In genomic region chr2:84247532-84247931, GRCh38 we compare ENCODE assay signal across 16 cellular contexts.
A peak's percentile ranks its signal among the peaks of the same experiment; 100 is the strongest.
DNase-seq lines count a peak whose midpoint lies in the region; ATAC-seq, FAIRE-seq and TF ChIP-seq lines count a peak whose summit lies in the region.
"Had no signal": no experiment of that assay in that cellular context is flagged by ENCODE, and none has a peak within 500 bp of the region (broad histone marks: within the 10 kb centered on the region; RNA-seq: fewer than 3 reads in every experiment).

No MANE protein-coding gene starts in this region.

- no peak overlapping the region for H3K4me3 Mint-ChIP-seq in T-helper 17 cell

- no peaks in the 10 kb centered on the region for H4K20me1 ChIP-seq in PC-3 (ENCODE audit: low read length)
- H4K20me1 ChIP-seq: BLaER1 treated with 17β-estradiol and CSF1 and Interleukin-3, amounts not matched to agents 10 nM and 100 nM had no signal

- no peak overlapping the region for H3K27ac Mint-ChIP-seq in T-helper 17 cell

- no peak overlapping the region for H2AFZ ChIP-seq in PC-3 (ENCODE audit: low read length)

- in situ Hi-C loops in Caki2 (cut with HindIII; ENCODE audit: low pct_unique_long_range_greater_than_20kb, low sequenced_read_pairs) = no loop called here

- CTCF ChIA-PET in PC-3 (lab: Charles Lee) = no interaction called here

- peaks cover 28% of the 10 kb centered on the region for H3K27me3 ChIP-seq in PC-3 (ENCODE audit: low read length)
- H3K27me3 ChIP-seq in bronchial epithelial cell (ENCODE audit: control insufficient read depth, insufficient read depth, low read length) = no peaks in the 10 kb centered on the region
- H3K27me3 ChIP-seq: BLaER1 treated with 17β-estradiol and CSF1 and Interleukin-3, amounts not matched to agents 10 nM and 100 nM had no signal

- WGBS in lower leg skin, 2 donors = 40 to 48% methylated on average over 3 of the region's 3 CpGs

- no peaks in the 10 kb centered on the region for H3K4me1 Mint-ChIP-seq in T-helper 17 cell

- H3F3A ChIP-seq in PC-3 (ENCODE audit: low read length, unreplicated experiment) = no peaks in the 10 kb centered on the region

- DNase-seq in Caki2 (ENCODE audit: low read depth) = peak; percentile 27
- DNase-seq in PC-3 = peak; percentile 22
- peak; percentile 48 for DNase-seq in bronchial epithelial cell (ENCODE audit: low read depth)
- DNase-seq in kidney tubule cell (ENCODE audit: low spot score) = peak; percentile 74
- DNase-seq in T-helper 17 cell = no peak
- DNase-seq in lower leg skin (ENCODE audit: low spot score in 2 of 2) = no peak
- no peak for DNase-seq in SHP77 treated with DMSO at 0.1 percent for 48 hours (lab: John Stamatoyannopoulos, UW)
- DNase-seq: HCEC 1CT, NCI-H1694, NCI-H2107, NCI-H345, SIG-M5 had no signal

- H3K4me1 ChIP-seq in PC-3 (ENCODE audit: insufficient read depth, low read length) = no peaks in the 10 kb centered on the region

- peaks cover 6% of the 10 kb centered on the region for H3K27me3 Mint-ChIP-seq in T-helper 17 cell

- H3K9ac ChIP-seq in PC-3 (ENCODE audit: low read length) = no peak overlapping the region
- H3K9ac ChIP-seq: BLaER1 treated with 17β-estradiol and CSF1 and Interleukin-3, amounts not matched to agents 10 nM and 100 nM had no signal

- TF ChIP-seq CTCF in PC-3 (conservative IDR thresholded peaks at IDR 0.05; ENCODE audit: low read depth, low read length) (no peak), bronchial epithelial cell (IDR thresholded peaks at IDR 0.05; ENCODE audit: insufficient read depth, low read length, severe bottlenecking) (no peak), lower leg skin (IDR thresholded peaks at IDR 0.05) (no peak)

- H3K4me3 ChIP-seq in PC-3 (ENCODE audit: low read length) (no peak overlapping the region), bronchial epithelial cell (ENCODE audit: low read depth, low read length) (no peak overlapping the region), lower leg skin (ENCODE audit: low read depth, poor library complexity, severe bottlenecking) (no peak overlapping the region)
- H3K4me3 ChIP-seq: BLaER1 treated with 17β-estradiol and CSF1 and Interleukin-3, amounts not matched to agents 10 nM and 100 nM; GM12878 had no signal

- no peak for TF ChIP-seq POLR2A in lower leg skin (IDR thresholded peaks at IDR 0.05)

- intact Hi-C loops in PC-3 (cut with micrococcal nuclease) (no loop called here), lower leg skin (cut with DNase I; ENCODE audit: low total_unique reads) (no loop called here)

- no peak for FAIRE-seq in bronchial epithelial cell (lab: Jason Lieb, UNC)
- FAIRE-seq: GM12878, GM18507 had no signal

- H3K36me3 ChIP-seq in PC-3 (ENCODE audit: low read depth, low read length) = no peaks in the 10 kb centered on the region
- H3K36me3 ChIP-seq in bronchial epithelial cell (ENCODE audit: control insufficient read depth, insufficient read depth, low read length) = no peaks in the 10 kb centered on the region
- H3K36me3 ChIP-seq: BLaER1 treated with 17β-estradiol and CSF1 and Interleukin-3, amounts not matched to agents 10 nM and 100 nM had no signal

- H3K27ac ChIP-seq in PC-3 (ENCODE audit: low read length) = no peak overlapping the region
- H3K27ac ChIP-seq: BLaER1 treated with 17β-estradiol and CSF1 and Interleukin-3, amounts not matched to agents 10 nM and 100 nM had no signal

- POLR2A ChIA-PET in PC-3 (lab: Charles Lee; ENCODE audit: unreplicated experiment) = no interaction called here

- no peaks in the 10 kb centered on the region for H3K79me2 ChIP-seq in PC-3 (ENCODE audit: low read length)

- no peak overlapping the region for H3K4me2 ChIP-seq in PC-3 (ENCODE audit: low read length)
- H3K4me2 ChIP-seq: BLaER1 treated with 17β-estradiol and CSF1 and Interleukin-3, amounts not matched to agents 10 nM and 100 nM had no signal

- H3K9me3 ChIP-seq in PC-3 (ENCODE audit: low read length) (no peaks in the 10 kb centered on the region), T-helper 17 cell (ENCODE audit: control insufficient read depth, low read length, poor library complexity, severe bottlenecking) (no peaks in the 10 kb centered on the region)
- H3K9me3 ChIP-seq: BLaER1 treated with 17β-estradiol and CSF1 and Interleukin-3, amounts not matched to agents 10 nM and 100 nM had no signal

- BruUV-seq in PC-3 (replicated peaks; lab: Mats Ljungman, UMichigan) = no TSS peak

- no peak for ATAC-seq in PC-3
- ATAC-seq in T-helper 17 cell = no peak
- ATAC-seq in HG02970 (IDR thresholded peaks at IDR 0.05; ENCODE audit: low FRiP score, unreplicated experiment) = no peak
- ATAC-seq: GM12878 had no signal

- no peaks in the 10 kb centered on the region for H3K9me2 ChIP-seq in PC-3 (replicated peaks; ENCODE audit: low read length)

- H3K36me3 Mint-ChIP-seq in T-helper 17 cell (ENCODE audit: low read depth) = no peaks in the 10 kb centered on the region

Comparison
In these comparisons a context has a peak if more than half of its experiments do, and no peak if none do; other contexts are left out.
1. DNase-seq: peak in Caki2 (single experiment), PC-3 (single experiment), bronchial epithelial cell (single experiment) and kidney tubule cell (single experiment); none in T-helper 17 cell (0 of 3), lower leg skin (0 of 2) and SHP77 treated with DMSO at 0.1 percent for 48 hours (single experiment).